ENCODE assay signal across 12 cellular contexts in genomic region chr19:43634877-43635560, GRCh38. TPM values are rescaled to one million over a fixed set of nuclear protein-coding genes. Genes with fewer than 3 reads are reported as not detected.
DNase-seq lines count a peak whose midpoint lies in the region; ATAC-seq, FAIRE-seq and TF ChIP-seq lines count a peak whose summit lies in the region.
"Had no signal": no experiment of that assay in that cellular context is flagged by ENCODE, and none has a peak within 500 bp of the region (broad histone marks: within the 10 kb centered on the region; RNA-seq: fewer than 3 reads in every experiment).

No MANE protein-coding gene starts in this region.

- H3K14ac ChIP-seq in H1 (ENCODE audit: insufficient read length), result no peak overlapping the region

- intact Hi-C loops in left ventricle myocardium inferior (cut with micrococcal nuclease) (no loop called here), left ventricle myocardium superior (cut with micrococcal nuclease) (no loop called here)

- no peak for TF ChIP-seq RAD21 in H1 (IDR thresholded peaks at IDR 0.05 in 1 of 2, conservative IDR thresholded peaks at IDR 0.05 in 1 of 2; ENCODE audit: low read depth in 2 of 2, low read length in 2 of 2)

- H3K4me3 Mint-ChIP-seq in type B pancreatic cell, result peak overlapping the region; percentile 72
- H3K4me3 Mint-ChIP-seq: activated T-helper 1 cell treated with anti-CD3 and anti-CD28 coated beads, Interleukin-12 subunit alpha, Interleukin-12 subunit beta, Interleukin-2, Interleukin-4 antibody, amounts not matched to agents 30 ng/mL and 10 ng/mL and 1 ng/mL, durations not matched to agents 14 hours and 24 hours and 36 hours had no signal

- ATAC-seq in left ventricle myocardium superior, result no peak

- peak in 1 of 2 experiments; percentile 28; a peak in 2 of 3 replicates for TF ChIP-seq POLR2A in H1 (IDR thresholded peaks at IDR 0.05; ENCODE audit: control extremely low read depth in 1 of 2, low read depth in 2 of 2, low read length in 2 of 2)

- DNase-seq in left ventricle myocardium inferior (no peak), left ventricle myocardium superior (no peak), H1 (ENCODE audit: low read depth in 1 of 2, low spot score in 2 of 2) (peak in 1 of 2 experiments; percentile 68), type B pancreatic cell (ENCODE audit: extremely low spot score, unreplicated experiment) (no peak), NCI-H446 (lab: John Stamatoyannopoulos, UW) (no peak), NCI-H2029 (lab: John Stamatoyannopoulos, UW) (no peak)
- DNase-seq in activated CD4-positive, alpha-beta T cell treated with anti-CD3 and anti-CD28 coated beads for 4 hours, result no peak
- DNase-seq: T-helper 2 cell had no signal

- no peaks in the 10 kb centered on the region for H3K79me2 ChIP-seq in H1 (ENCODE audit: control insufficient read depth in 1 of 2, insufficient read depth in 2 of 2, low read length in 2 of 2)

- no peak overlapping the region for H2BK12ac ChIP-seq in H1 (ENCODE audit: low read depth, low read length)

- WGBS in H1 (ENCODE audit: extremely low coverage in 1 of 2, insufficient coverage in 1 of 2, insufficient read length in 1 of 2, insufficient replicate concordance in 2 of 2, low coverage in 1 of 2, low lambda C conversion rate in 2 of 2, missing lambda C conversion rate in 1 of 2), 2 experiments, result 8% methylated on average over 9 of the region's 17 CpGs; no CpG with 5 or more reads in 1 of the 2 experiments

- H3K27ac ChIP-seq in left ventricle myocardium inferior (replicated peaks), result no peak overlapping the region
- H3K27ac ChIP-seq in H1 (ENCODE audit: low read depth, low read length), result no peak overlapping the region
- peak overlapping the region; percentile 51 for H3K27ac ChIP-seq in muscle layer of duodenum (ENCODE audit: low read length)
- H3K27ac ChIP-seq: epithelial cell of prostate had no signal

- peak overlapping the region; percentile 66; the same call in 1 of the 2 replicates for H2BK5ac ChIP-seq in H1 (ENCODE audit: low read depth, low read length)

- TF ChIP-seq EP300 in H1 (IDR thresholded peaks at IDR 0.05; ENCODE audit: borderline replicate concordance in 1 of 2, low read depth in 2 of 2, low read length in 2 of 2), result no peak

- H3K36me3 ChIP-seq in left ventricle myocardium inferior, result no peaks in the 10 kb centered on the region
- H3K36me3 ChIP-seq in H1 (ENCODE audit: control insufficient read depth in 2 of 4, insufficient read depth in 4 of 4, low read length in 3 of 4), result no peaks in the 10 kb centered on the region
- H3K36me3 ChIP-seq in muscle layer of duodenum (ENCODE audit: control insufficient read depth in 1 of 2, insufficient read depth in 2 of 2, low read length in 2 of 2), result no peaks in the 10 kb centered on the region

- H2AFZ ChIP-seq in H1 (ENCODE audit: low read length), result no peak overlapping the region; the same call in 1 of the 2 replicates

- H3K56ac ChIP-seq in H1 (replicated peaks; ENCODE audit: insufficient read length, low read depth, low read length), result peak overlapping the region; percentile 19

- peaks cover 17% of the 10 kb centered on the region for H3K23me2 ChIP-seq in H1 (ENCODE audit: low read depth, low read length)

- TF ChIP-seq CTCF in left ventricle myocardium inferior (IDR thresholded peaks at IDR 0.05; ENCODE audit: borderline replicate concordance), result no peak
- no peak for TF ChIP-seq CTCF in H1 (IDR thresholded peaks at IDR 0.05; ENCODE audit: control extremely low read depth in 1 of 3, insufficient read depth in 1 of 3, low read depth in 1 of 3, low read length in 3 of 3)
- TF ChIP-seq CTCF in type B pancreatic cell (conservative IDR thresholded peaks at IDR 0.05), result no peak

- H2BK15ac ChIP-seq in H1 (ENCODE audit: low read length), result no peak overlapping the region

- no peak for FAIRE-seq in H1 (lab: Jason Lieb, UNC)

- H3K4me1 Mint-ChIP-seq in type B pancreatic cell (ENCODE audit: unreplicated experiment), result peaks cover 17% of the 10 kb centered on the region

- peak overlapping the region; percentile 9 for H4K5ac ChIP-seq in H1 (ENCODE audit: insufficient read length, low read depth, low read length)

- H3K36me3 Mint-ChIP-seq in type B pancreatic cell, result no peaks in the 10 kb centered on the region

- H3K9me3 ChIP-seq in left ventricle myocardium inferior (replicated peaks) (no peaks in the 10 kb centered on the region), H1 (ENCODE audit: insufficient read depth in 2 of 2, low read depth in 1 of 2, low read length in 1 of 2) (no peaks in the 10 kb centered on the region), muscle layer of duodenum (ENCODE audit: control insufficient read depth in 1 of 2, low read length in 2 of 2) (no peaks in the 10 kb centered on the region)

- H3K79me1 ChIP-seq in H1 (ENCODE audit: low read depth, low read length), result peaks cover 2% of the 10 kb centered on the region; the same call in 1 of the 2 replicates

- peak overlapping the region; percentile 81 to 91 for H3K4me2 ChIP-seq in H1 (ENCODE audit: insufficient read depth in 1 of 2, low read depth in 2 of 2, low read length in 2 of 2)

- H2BK120ac ChIP-seq in H1 (replicated peaks; ENCODE audit: low read depth, low read length), result no peak overlapping the region

- H2AK5ac ChIP-seq in H1 (ENCODE audit: low read depth, low read length), result no peak overlapping the region

- CTCF ChIA-PET in H1 (lab: Charles Lee; ENCODE audit: partially characterized antibody), result interaction anchor here (1.2 to 3.5 kb wide), 4 partner anchors 10 to 80 kb away, joined by 3 to 22 read pairs (median 4); no protein-coding TSS in a partner anchor

- no peak overlapping the region for H4K91ac ChIP-seq in H1 (replicated peaks; ENCODE audit: insufficient read length, low read length)

- H3K4me3 ChIP-seq in left ventricle myocardium inferior (peak overlapping the region; percentile 11), H1 (ENCODE audit: extremely low read depth in 1 of 4, insufficient read depth in 2 of 4, low read depth in 3 of 4, low read length in 4 of 4) (peak overlapping the region; percentile 43 to 66 (median 59)), muscle layer of duodenum (ENCODE audit: low read depth in 1 of 2, low read length in 2 of 2) (peak overlapping the region; percentile 25 to 33)

- peak overlapping the region in 3 of 4 experiments; percentile 54 to 71 (median 65); a peak in 5 of 7 replicates for H3K9ac ChIP-seq in H1 (replicated peaks in 1 of 4; ENCODE audit: extremely low read depth in 1 of 4, low read depth in 3 of 4, low read length in 3 of 4)

- H3K4ac ChIP-seq in H1 (replicated peaks; ENCODE audit: insufficient read length, low read depth, low read length), result no peak overlapping the region

- H3K27me3 Mint-ChIP-seq in type B pancreatic cell, result peaks cover 6% of the 10 kb centered on the region

- peak overlapping the region; percentile 43 for H3K27ac Mint-ChIP-seq in type B pancreatic cell
- H3K27ac Mint-ChIP-seq: activated T-helper 1 cell treated with anti-CD3 and anti-CD28 coated beads, Interleukin-12 subunit alpha, Interleukin-12 subunit beta, Interleukin-2, Interleukin-4 antibody, amounts not matched to agents 30 ng/mL and 10 ng/mL and 1 ng/mL, durations not matched to agents 14 hours and 24 hours and 36 hours had no signal

- no peak overlapping the region for H2BK20ac ChIP-seq in H1 (ENCODE audit: low read length)

- no peak overlapping the region for H3K23ac ChIP-seq in H1 (ENCODE audit: insufficient read length)

- H3K18ac ChIP-seq in H1 (ENCODE audit: extremely low read depth, low read length), result peak overlapping the region; percentile 48

- H4K20me1 ChIP-seq in H1 (replicated peaks in 1 of 2; ENCODE audit: control insufficient read depth in 1 of 2, insufficient read depth in 2 of 2, low read length in 2 of 2), result peaks cover 3 to 4% of the 10 kb centered on the region in 2 experiments

- POLR2A ChIA-PET in H1 (lab: Charles Lee; ENCODE audit: partially characterized antibody), result interaction anchor here (0.7 to 2.0 kb wide), 7 partner anchors 9 to 100 kb away, joined by 3 to 9 read pairs (median 4); no protein-coding TSS in a partner anchor

- no peaks in the 10 kb centered on the region for H3K9me3 Mint-ChIP-seq in type B pancreatic cell
- H3K9me3 Mint-ChIP-seq: activated T-helper 1 cell treated with anti-CD3 and anti-CD28 coated beads, Interleukin-12 subunit alpha, Interleukin-12 subunit beta, Interleukin-2, Interleukin-4 antibody, amounts not matched to agents 30 ng/mL and 10 ng/mL and 1 ng/mL, durations not matched to agents 14 hours and 24 hours and 36 hours had no signal

- peaks cover 39% of the 10 kb centered on the region for H3K27me3 ChIP-seq in left ventricle myocardium inferior (ENCODE audit: low read depth)
- H3K27me3 ChIP-seq in H1 (replicated peaks in 1 of 4; ENCODE audit: control insufficient read depth in 3 of 4, extremely low read depth in 1 of 4, insufficient read depth in 3 of 4, low read length in 3 of 4), result peaks cover 5 to 28% (median 17%) of the 10 kb centered on the region in 4 experiments
- peaks cover 4% of the 10 kb centered on the region for H3K27me3 ChIP-seq in muscle layer of duodenum (ENCODE audit: low read depth, low read length)

- peak overlapping the region; percentile 84 for H4K8ac ChIP-seq in H1 (ENCODE audit: extremely low read depth, insufficient read depth, low read length)

- peaks cover 2% of the 10 kb centered on the region for H3K4me1 ChIP-seq in left ventricle myocardium inferior
- peaks cover 9 to 25% (median 18%) of the 10 kb centered on the region in 4 experiments for H3K4me1 ChIP-seq in H1 (replicated peaks in 1 of 4; ENCODE audit: control insufficient read depth in 3 of 4, insufficient read depth in 4 of 4, low read length in 3 of 4)
- peaks cover 0 to 11% of the 10 kb centered on the region in 2 donors for H3K4me1 ChIP-seq in muscle layer of duodenum (ENCODE audit: control insufficient read depth in 1 of 2, insufficient read depth in 2 of 2, low read length in 2 of 2)

RNA-seq across cellular contexts. Expression of gene CADM4, which starts 4.6 kb away (rescaled TPM):
- total RNA-seq in left ventricle myocardium inferior (6.9 TPM), left ventricle myocardium superior (10.5 TPM), type B pancreatic cell (ENCODE audit: low replicate concordance) (28.2 and 37.9 TPM in 2 replicates)
- total RNA-seq in H1 (2021; fragmentation: NEBNext Ultra II Directional; extraction: Animal tissue kit (Norgen Biotek cat#: 25700)), result 23.1 and 25.0 TPM in 2 replicates
- 13.5 and 20.7 TPM in 2 replicates for polyA plus RNA-seq in H1 (2011; rRNA removed)
- 13.8 TPM for polyA plus RNA-seq in H1 (2011; cell fraction: cytosol; rRNA removed)
- 16.9 TPM for polyA plus RNA-seq in H1 (2011; cell fraction: nucleus; rRNA removed)
- polyA plus RNA-seq in H1 (2012, experiment 1 of 2), result 20.2 to 29.4 TPM (median 26.6 TPM) in 4 replicates
- 12.6 TPM for polyA plus RNA-seq in H1 (2012, experiment 2 of 2)
- polyA plus RNA-seq in H1 (2013, experiment 1 of 2), result 33.6 TPM
- 39.6 TPM for polyA plus RNA-seq in H1 (2013, experiment 2 of 2)
- 6.4 and 8.3 TPM in 2 replicates for polyA minus RNA-seq in H1 (2011; rRNA and poly(A)+ RNA removed)
- polyA minus RNA-seq in H1 (2011; cell fraction: cytosol; rRNA and poly(A)+ RNA removed), result 9.4 TPM
- polyA minus RNA-seq in H1 (2011; cell fraction: nucleus; rRNA and poly(A)+ RNA removed), result 3.7 TPM

RNA-seq across cellular contexts. Expression of gene ZNF428, which starts 15.6 kb away (rescaled TPM):
- total RNA-seq in left ventricle myocardium inferior (32.3 TPM), left ventricle myocardium superior (38.6 TPM), type B pancreatic cell (ENCODE audit: low replicate concordance) (31.4 and 76.9 TPM in 2 replicates)
- 16.7 and 19.5 TPM in 2 replicates for total RNA-seq in H1 (2021; fragmentation: NEBNext Ultra II Directional; extraction: Animal tissue kit (Norgen Biotek cat#: 25700))
- polyA plus RNA-seq in H1 (2011; rRNA removed), result 7.8 and 15.5 TPM in 2 replicates
- polyA plus RNA-seq in H1 (2011; cell fraction: cytosol; rRNA removed), result 14.5 TPM
- 16.4 TPM for polyA plus RNA-seq in H1 (2011; cell fraction: nucleus; rRNA removed)
- 15.6 to 23.2 TPM (median 22.3 TPM) in 4 replicates for polyA plus RNA-seq in H1 (2012, experiment 1 of 2)
- polyA plus RNA-seq in H1 (2012, experiment 2 of 2), result 13.0 TPM
- 6.0 TPM for polyA plus RNA-seq in H1 (2013, experiment 1 of 2)
- polyA plus RNA-seq in H1 (2013, experiment 2 of 2), result 5.6 TPM
- polyA minus RNA-seq in H1 (2011; rRNA and poly(A)+ RNA removed), result 1.1 and 2.2 TPM in 2 replicates
- 5.4 TPM for polyA minus RNA-seq in H1 (2011; cell fraction: cytosol; rRNA and poly(A)+ RNA removed)
- 6.6 TPM for polyA minus RNA-seq in H1 (2011; cell fraction: nucleus; rRNA and poly(A)+ RNA removed)

RNA-seq across cellular contexts. Expression of gene SRRM5, which starts 23.1 kb away (rescaled TPM):
- 0.30 TPM for total RNA-seq in left ventricle myocardium inferior
- 0.20 TPM for total RNA-seq in left ventricle myocardium superior
- total RNA-seq in H1 (2021; fragmentation: NEBNext Ultra II Directional; extraction: Animal tissue kit (Norgen Biotek cat#: 25700)), result 0.11 and 0.25 TPM in 2 replicates
- polyA plus RNA-seq in H1 (2011; rRNA removed), result 0.06 and 0.16 TPM in 2 replicates
- polyA plus RNA-seq in H1 (2011; cell fraction: cytosol; rRNA removed), result 0.25 TPM
- polyA plus RNA-seq in H1 (2011; cell fraction: nucleus; rRNA removed), result 0.51 TPM
- polyA plus RNA-seq in H1 (2012, experiment 1 of 2), result 0.28 to 0.32 TPM (median 0.29 TPM) in 4 replicates
- polyA plus RNA-seq in H1 (2012, experiment 2 of 2), result 0.07 TPM
- polyA plus RNA-seq in H1 (2013, experiment 1 of 2), result 0.22 TPM
- polyA plus RNA-seq in H1 (2013, experiment 2 of 2), result 0.24 TPM
- 0.07 and 0.28 TPM in 2 replicates for polyA minus RNA-seq in H1 (2011; rRNA and poly(A)+ RNA removed)
- not detected for polyA minus RNA-seq in H1 (2011; cell fraction: cytosol; rRNA and poly(A)+ RNA removed)
- polyA minus RNA-seq in H1 (2011; cell fraction: nucleus; rRNA and poly(A)+ RNA removed), result not detected
- 0.56 and 0.69 TPM in 2 replicates for total RNA-seq in type B pancreatic cell (ENCODE audit: low replicate concordance)
- total RNA-seq: myocyte had no signal

RNA-seq across cellular contexts. Expression of gene PLAUR, which starts 35.0 kb away (rescaled TPM):
- total RNA-seq in left ventricle myocardium inferior (3.5 TPM), left ventricle myocardium superior (5.1 TPM), type B pancreatic cell (ENCODE audit: low replicate concordance) (18.7 and 32.1 TPM in 2 replicates)
- 22.9 and 23.0 TPM in 2 replicates for total RNA-seq in H1 (2021; fragmentation: NEBNext Ultra II Directional; extraction: Animal tissue kit (Norgen Biotek cat#: 25700))
- polyA plus RNA-seq in H1 (2011; rRNA removed), result 23.4 and 29.8 TPM in 2 replicates
- 33.3 TPM for polyA plus RNA-seq in H1 (2011; cell fraction: cytosol; rRNA removed)
- 32.7 TPM for polyA plus RNA-seq in H1 (2011; cell fraction: nucleus; rRNA removed)
- 22.5 to 28.7 TPM (median 26.3 TPM) in 4 replicates for polyA plus RNA-seq in H1 (2012, experiment 1 of 2)
- 16.1 TPM for polyA plus RNA-seq in H1 (2012, experiment 2 of 2)
- 32.2 TPM for polyA plus RNA-seq in H1 (2013, experiment 1 of 2)
- polyA plus RNA-seq in H1 (2013, experiment 2 of 2), result 35.2 TPM
- 11.9 and 15.1 TPM in 2 replicates for polyA minus RNA-seq in H1 (2011; rRNA and poly(A)+ RNA removed)
- polyA minus RNA-seq in H1 (2011; cell fraction: cytosol; rRNA and poly(A)+ RNA removed), result 8.6 TPM
- 9.9 TPM for polyA minus RNA-seq in H1 (2011; cell fraction: nucleus; rRNA and poly(A)+ RNA removed)

RNA-seq across cellular contexts. Expression of gene ZNF576, which starts 38.6 kb away (rescaled TPM):
- total RNA-seq in left ventricle myocardium inferior, result 11.3 TPM
- total RNA-seq in left ventricle myocardium superior, result 12.2 TPM
- 13.6 and 14.7 TPM in 2 replicates for total RNA-seq in H1 (2021; fragmentation: NEBNext Ultra II Directional; extraction: Animal tissue kit (Norgen Biotek cat#: 25700))
- polyA plus RNA-seq in H1 (2011; rRNA removed), result 32.4 and 35.9 TPM in 2 replicates
- polyA plus RNA-seq in H1 (2011; cell fraction: cytosol; rRNA removed), result 22.3 TPM
- 19.5 TPM for polyA plus RNA-seq in H1 (2011; cell fraction: nucleus; rRNA removed)
- polyA plus RNA-seq in H1 (2012, experiment 1 of 2), result 11.7 to 16.0 TPM (median 13.6 TPM) in 4 replicates
- polyA plus RNA-seq in H1 (2012, experiment 2 of 2), result 18.5 TPM
- 17.0 TPM for polyA plus RNA-seq in H1 (2013, experiment 1 of 2)
- polyA plus RNA-seq in H1 (2013, experiment 2 of 2), result 17.1 TPM
- polyA minus RNA-seq in H1 (2011; rRNA and poly(A)+ RNA removed), result 10.6 and 11.2 TPM in 2 replicates
- 4.4 TPM for polyA minus RNA-seq in H1 (2011; cell fraction: cytosol; rRNA and poly(A)+ RNA removed)
- polyA minus RNA-seq in H1 (2011; cell fraction: nucleus; rRNA and poly(A)+ RNA removed), result 11.5 TPM
- total RNA-seq in type B pancreatic cell (ENCODE audit: low replicate concordance), result 17.3 and 18.7 TPM in 2 replicates
